ENCODE assay signal across 8 cellular contexts in the genomic region with DNA sequence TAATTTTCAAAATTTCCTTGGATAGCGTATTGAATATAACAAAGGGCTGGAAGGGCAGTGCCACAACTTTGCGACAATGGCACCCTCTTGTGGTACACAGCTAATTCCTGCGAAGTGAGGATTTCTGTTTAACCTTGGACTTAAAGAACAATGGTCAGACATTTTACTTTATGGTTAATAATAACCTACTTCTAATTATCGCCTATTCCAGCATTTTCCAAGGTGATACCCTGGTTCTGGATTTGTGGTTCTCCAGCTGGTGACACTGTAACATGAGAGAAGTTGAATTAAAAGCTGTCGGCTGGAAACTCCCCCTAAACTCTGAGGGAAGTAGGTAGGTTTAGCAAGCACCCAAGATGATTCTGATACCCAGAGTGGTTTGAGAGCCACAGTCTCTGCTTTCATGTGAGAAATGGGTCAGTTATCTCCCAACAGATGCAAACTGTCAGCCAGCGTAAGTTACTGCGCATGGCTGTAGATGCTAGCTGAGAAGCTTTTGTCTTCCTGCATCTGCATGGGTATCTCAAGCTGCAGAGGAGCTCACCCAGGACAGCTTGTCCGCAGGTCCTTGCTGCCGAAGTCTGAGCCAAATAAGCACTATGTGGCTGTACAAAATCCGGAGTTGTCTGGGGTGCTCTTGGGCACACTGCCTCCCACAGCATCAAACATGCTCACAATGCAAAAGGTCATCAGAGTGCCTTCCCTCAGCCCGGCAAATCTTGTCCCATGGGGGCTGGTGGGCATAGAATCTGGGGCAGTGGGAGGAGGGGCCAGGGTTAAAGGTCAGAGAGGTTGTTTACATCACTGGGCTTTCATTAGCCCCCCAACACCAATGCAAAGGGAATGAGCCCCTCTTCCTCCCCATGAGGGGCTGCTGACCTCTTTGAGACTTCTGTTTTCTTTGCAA. TPM values are rescaled to one million over a fixed set of nuclear protein-coding genes. Genes with fewer than 3 reads are reported as not detected.
A peak's percentile ranks its signal among the peaks of the same experiment; 100 is the strongest.
DNase-seq lines count a peak whose midpoint lies in the region; ATAC-seq, FAIRE-seq and TF ChIP-seq lines count a peak whose summit lies in the region.

No MANE protein-coding gene starts in this region.

- TF ChIP-seq CTCF in AG09319 (IDR thresholded peaks at IDR 0.05; ENCODE audit: low read depth, low read length) (peak; percentile 80), MCF 10A (IDR thresholded peaks at IDR 0.05; ENCODE audit: unreplicated experiment) (peak; percentile 85)

- DNase-seq in AG09319 (ENCODE audit: extremely low read depth, low read depth) = no peak
- DNase-seq in GM12892 (ENCODE audit: insufficient read length) = no peak
- peak; percentile 65 for DNase-seq in M059J (ENCODE audit: low read depth)
- DNase-seq in SKM-1 (lab: John Stamatoyannopoulos, UW; ENCODE audit: unreplicated experiment) = peak; percentile 37
- peak; percentile 77 for DNase-seq in MCF 10A (ENCODE audit: unreplicated experiment)
- DNase-seq in iris pigment epithelial cell (ENCODE audit: low read depth) = peak; percentile 76
- DNase-seq in stimulated activated CD4-positive, alpha-beta T cell treated with anti-CD3 and anti-CD28 coated beads, Interleukin-4, amount 100 ng/mL, for 1 hour = peak; percentile 44

- no peak overlapping the region for H3K4me3 Mint-ChIP-seq in MCF 10A (ENCODE audit: unreplicated experiment)

- H3K27me3 Mint-ChIP-seq in MCF 10A (ENCODE audit: insufficient read depth, unreplicated experiment) = no peaks in the 10 kb centered on the region

- peaks cover 5% of the 10 kb centered on the region for H3K4me1 Mint-ChIP-seq in MCF 10A (ENCODE audit: insufficient read depth, unreplicated experiment)

- BruUV-seq in MCF 10A (replicated peaks; lab: Mats Ljungman, UMichigan) = no TSS peak

- CTCF ChIA-PET in MCF 10A (lab: Yijun Ruan, JAX) = interaction anchor here (0.6 to 4.3 kb wide), 30 partner anchors 8 to 1996 kb away, joined by 3 to 62 read pairs (median 4); no protein-coding TSS in a partner anchor

- no peaks in the 10 kb centered on the region for H3K36me3 Mint-ChIP-seq in MCF 10A (ENCODE audit: insufficient read depth, unreplicated experiment)

- H3K9me3 Mint-ChIP-seq in MCF 10A (ENCODE audit: unreplicated experiment) = no peaks in the 10 kb centered on the region

- peak; percentile 83 for FAIRE-seq in GM12892 (lab: Jason Lieb, UNC)

- no peak overlapping the region for H3K27ac Mint-ChIP-seq in MCF 10A (ENCODE audit: low read depth, unreplicated experiment)

- ATAC-seq in GM18870 (IDR thresholded peaks at IDR 0.05; ENCODE audit: unreplicated experiment) = no peak

- intact Hi-C loops in MCF 10A (cut with micrococcal nuclease) = loop anchor here (1.0 to 5.0 kb wide), 4 partner anchors 170 to 631 kb away; a partner anchor contains a TSS

- POLR2A ChIA-PET in MCF 10A (lab: Yijun Ruan, JAX) = interaction anchor here (0.8 to 1.2 kb wide), 4 partner anchors 9 to 340 kb away, joined by 3 to 5 read pairs (median 4); a partner anchor contains a TSS

- TF ChIP-seq POLR2A in GM12892 (IDR thresholded peaks at IDR 0.05; ENCODE audit: low read depth, low read length) = no peak

RNA-seq across cellular contexts. Expression of a gene that starts 6.6 kb away (rescaled TPM):
- polyA plus RNA-seq in GM12892 (2012; ENCODE audit: missing spikeins) = 11.2 TPM
- total RNA-seq in M059J (2014; rRNA removed; shearing (Covaris generic)) = 37.0 and 52.1 TPM in 2 replicates
- total RNA-seq in MCF 10A (2022) = 24.3 and 29.8 TPM in 2 replicates

RNA-seq across cellular contexts. Expression of a gene that starts 18.8 kb away (rescaled TPM):
- 30.5 TPM for polyA plus RNA-seq in GM12892 (2012; ENCODE audit: missing spikeins)
- 85.5 and 86.5 TPM in 2 replicates for total RNA-seq in M059J (2014; rRNA removed; shearing (Covaris generic))
- 145 and 187 TPM in 2 replicates for total RNA-seq in MCF 10A (2022)

RNA-seq across cellular contexts. Expression of a gene that starts 36.6 kb away (rescaled TPM):
- polyA plus RNA-seq in GM12892 (2012; ENCODE audit: missing spikeins) = 119 TPM
- 27.6 and 32.6 TPM in 2 replicates for total RNA-seq in M059J (2014; rRNA removed; shearing (Covaris generic))
- 99.4 and 99.5 TPM in 2 replicates for total RNA-seq in MCF 10A (2022)

Comparison
In these comparisons a context has a peak if more than half of its experiments do, and no peak if none do; other contexts are left out.
1. DNase-seq: peak in M059J (single experiment), SKM-1 (single experiment), MCF 10A (single experiment), iris pigment epithelial cell (single experiment) and stimulated activated CD4-positive, alpha-beta T cell treated with anti-CD3 and anti-CD28 coated beads, Interleukin-4, amount 100 ng/mL, for 1 hour (single experiment); none in AG09319 (single experiment) and GM12892 (single experiment).